In genomic region chr1:85579619-85580018, GRCh38 we compare ENCODE assay signal across 11 cellular contexts. TPM values are rescaled to one million over a fixed set of nuclear protein-coding genes. Genes with fewer than 3 reads are reported as not detected.
DNase-seq lines count a peak whose midpoint lies in the region; ATAC-seq and TF ChIP-seq lines count a peak whose summit lies in the region.
"Had no signal": no experiment of that assay in that cellular context is flagged by ENCODE, and none has a peak within 500 bp of the region (broad histone marks: within the 10 kb centered on the region; RNA-seq: fewer than 3 reads in every experiment).

No MANE protein-coding gene starts in this region.

- H3K27ac ChIP-seq in ectodermal cell (ENCODE audit: insufficient read depth, low read depth, low read length, poor library complexity, severe bottlenecking) (no peak overlapping the region), mesodermal cell (ENCODE audit: low read depth, low read length, severe bottlenecking) (peak overlapping the region; percentile 99), aorta (ENCODE audit: low read depth in 1 of 2, low read length in 2 of 2) (peak overlapping the region; percentile 99)

- DNase-seq in NCI-H82 (lab: John Stamatoyannopoulos, UW) (peak; percentile 10), NCI-H82 treated with DMSO at 0.1 percent for 48 hours (lab: John Stamatoyannopoulos, UW; ENCODE audit: unreplicated experiment) (no peak), aorta (peak; percentile 60 to 79), hypothalamus (lab: John Stamatoyannopoulos, UW) (no peak), DMS153 treated with DMSO at 0.1 percent for 48 hours (lab: John Stamatoyannopoulos, UW; ENCODE audit: unreplicated experiment) (no peak)
- DNase-seq: naive thymus-derived CD4-positive, alpha-beta T cell; NCI-H187 treated with DMSO at 0.1 percent for 48 hours had no signal

- intact Hi-C loops in aorta (cut with DNase I): loop anchor here (2.0 to 5.0 kb wide), 3 partner anchors 49 to 267 kb away; no protein-coding TSS in a partner anchor

- H3K9me3 ChIP-seq in ectodermal cell (ENCODE audit: control insufficient read depth, low read length) (no peaks in the 10 kb centered on the region), mesodermal cell (ENCODE audit: control insufficient read depth, low read length) (no peaks in the 10 kb centered on the region), aorta (ENCODE audit: control insufficient read depth, low read length) (no peaks in the 10 kb centered on the region)

- 2% methylated on average over 14 to 15 of the region's 15 CpGs for WGBS in ectodermal cell, 2 experiments
- 0 to 4% methylated on average over 7 of the region's 15 CpGs for WGBS in mesodermal cell (ENCODE audit: insufficient coverage in 2 of 2), 2 experiments
- 2 to 3% methylated on average over 15 of the region's 15 CpGs for WGBS in aorta, 2 donors

- peaks cover 9% of the 10 kb centered on the region for H3K36me3 ChIP-seq in ectodermal cell (ENCODE audit: control insufficient read depth, insufficient read depth, low read length)
- H3K36me3 ChIP-seq in mesodermal cell (ENCODE audit: control insufficient read depth, insufficient read depth, low read length): peaks cover 38% of the 10 kb centered on the region
- peaks cover 0 to 5% of the 10 kb centered on the region in 2 donors for H3K36me3 ChIP-seq in aorta (ENCODE audit: control insufficient read depth in 1 of 2, insufficient read depth in 2 of 2, low read length in 1 of 2)

- ATAC-seq in aorta (ENCODE audit: low FRiP score) (no peak), GM18505 (IDR thresholded peaks at IDR 0.05; ENCODE audit: unreplicated experiment) (no peak)
- ATAC-seq: naive thymus-derived CD4-positive, alpha-beta T cell had no signal

- H3K4me1 ChIP-seq in ectodermal cell (ENCODE audit: control insufficient read depth, insufficient read depth, low read length): peaks cover 42% of the 10 kb centered on the region
- peaks cover 25% of the 10 kb centered on the region for H3K4me1 ChIP-seq in mesodermal cell (ENCODE audit: control insufficient read depth, insufficient read depth, low read length, poor library complexity, severe bottlenecking)
- no peaks in the 10 kb centered on the region for H3K4me1 ChIP-seq in aorta (ENCODE audit: control insufficient read depth in 1 of 2, insufficient read depth in 2 of 2, low read length in 2 of 2)

- peaks cover 46% of the 10 kb centered on the region for H3K27me3 ChIP-seq in ectodermal cell (ENCODE audit: control insufficient read depth, insufficient read depth, low read length, poor library complexity, severe bottlenecking)
- no peaks in the 10 kb centered on the region for H3K27me3 ChIP-seq in aorta (ENCODE audit: control insufficient read depth in 1 of 2, insufficient read depth in 2 of 2, low read length in 1 of 2)

- TF ChIP-seq POLR2A in GM18505 (IDR thresholded peaks at IDR 0.05; ENCODE audit: borderline replicate concordance, extremely low read depth, insufficient read depth, insufficient read length): no peak

- H3K4me3 ChIP-seq in ectodermal cell (ENCODE audit: insufficient read depth, low read depth, low read length): peak overlapping the region; percentile 97
- H3K4me3 ChIP-seq in mesodermal cell (ENCODE audit: extremely low read depth, insufficient read depth, low read length, poor library complexity, severe bottlenecking): peak overlapping the region; percentile 91
- peak overlapping the region; percentile 28 to 70 for H3K4me3 ChIP-seq in aorta (ENCODE audit: low read length in 2 of 2)

RNA-seq across cellular contexts. Expression of gene CCN1, which starts 0.9 kb away (rescaled TPM):
- 90.1 TPM for polyA plus RNA-seq in ectodermal cell (2013, experiment 1 of 4)
- 85.7 TPM for polyA plus RNA-seq in ectodermal cell (2013, experiment 2 of 4)
- 62.9 TPM for polyA plus RNA-seq in ectodermal cell (2013, experiment 3 of 4)
- 55.3 TPM for polyA plus RNA-seq in ectodermal cell (2013, experiment 4 of 4)
- 311 TPM for polyA plus RNA-seq in mesodermal cell (2013, experiment 1 of 2)
- polyA plus RNA-seq in mesodermal cell (2013, experiment 2 of 2): 252 TPM
- 1,000 to 10,000 TPM in 1 of 2 donors, 100 to 1,000 TPM in 1; 354 to 2,327 TPM for total RNA-seq in aorta
- polyA plus RNA-seq in aorta: 100 to 1,000 TPM in 1 of 2 donors, 10 to 100 TPM in 1; 56.5 to 949 TPM
- total RNA-seq: B cell; naive thymus-derived CD4-positive, alpha-beta T cell had no signal
- polyA plus RNA-seq: naive thymus-derived CD4-positive, alpha-beta T cell had no signal

Comparison
In these comparisons a context has a peak if more than half of its experiments do, and no peak if none do; other contexts are left out.
1. DNase-seq: peak in NCI-H82 (single experiment) and aorta (2 of 2); none in NCI-H82 treated with DMSO at 0.1 percent for 48 hours (single experiment), hypothalamus (0 of 51) and DMS153 treated with DMSO at 0.1 percent for 48 hours (single experiment).
2. Peak in every context shown above with its lines, with median percentiles within 50 percentile points of each other: H3K4me3 ChIP-seq.